7 cellular contexts compared by ENCODE assay signal in genomic region chr5:109531262-109531661, GRCh38.
"Had no signal": no experiment of that assay in that cellular context is flagged by ENCODE, and none has a peak within 500 bp of the region (broad histone marks: within the 10 kb centered on the region; RNA-seq: fewer than 3 reads in every experiment).

No MANE protein-coding gene starts in this region.

- ATAC-seq: K562 had no signal

- H3K4me3 ChIP-seq: K562 had no signal

- H3K4me3 Mint-ChIP-seq: IgD-negative memory B cell had no signal

- FAIRE-seq: HTR-8/SVneo, K562 had no signal

- H3K4me1 Mint-ChIP-seq: IgD-negative memory B cell had no signal

- H3K27ac ChIP-seq: HL-60 had no signal

- DNase-seq: IMR-90, KBM-7, KG1 had no signal

- H3K27ac Mint-ChIP-seq: IgD-negative memory B cell had no signal
